15 cellular contexts compared by ENCODE assay signal in the genomic region with DNA sequence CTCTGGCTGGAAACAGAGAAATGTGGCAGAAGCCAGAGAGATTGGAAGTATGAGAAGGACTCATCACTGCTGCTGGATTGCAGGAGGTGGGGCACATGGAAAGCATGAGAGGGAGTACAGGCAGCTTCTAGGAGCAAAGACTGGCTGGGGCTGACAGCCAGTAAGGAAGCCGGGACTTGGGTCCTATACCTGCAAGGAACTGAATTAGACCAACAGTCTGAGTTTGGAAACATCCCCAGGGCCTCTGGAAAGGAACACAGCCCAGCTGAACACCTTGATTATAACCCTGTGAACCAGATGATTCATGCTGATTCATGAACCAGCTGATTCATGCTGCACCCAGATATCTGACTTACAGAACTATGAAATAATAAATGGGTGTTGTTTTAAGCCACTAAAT.
DNase-seq lines count a peak whose midpoint lies in the region; ATAC-seq, FAIRE-seq and TF ChIP-seq lines count a peak whose summit lies in the region.
"Had no signal": no experiment of that assay in that cellular context is flagged by ENCODE, and none has a peak within 500 bp of the region (broad histone marks: within the 10 kb centered on the region; RNA-seq: fewer than 3 reads in every experiment).

No MANE protein-coding gene starts in this region.

- H4K8ac ChIP-seq in H1 (ENCODE audit: extremely low read depth, insufficient read depth, low read length) = no peak overlapping the region
- no peak overlapping the region for H4K8ac ChIP-seq in mesenchymal stem cell (ENCODE audit: low read length)

- TF ChIP-seq RAD21 in H1 (IDR thresholded peaks at IDR 0.05 in 1 of 2, conservative IDR thresholded peaks at IDR 0.05 in 1 of 2; ENCODE audit: low read depth in 2 of 2, low read length in 2 of 2) = no peak

- H2BK15ac ChIP-seq in H1 (ENCODE audit: low read length) = no peak overlapping the region
- no peak overlapping the region for H2BK15ac ChIP-seq in mesenchymal stem cell (ENCODE audit: low read depth, poor library complexity, severe bottlenecking)

- peak; percentile 30 for DNase-seq in H54 (ENCODE audit: insufficient read length, low spot score)
- peak; percentile 79 for DNase-seq in PC-3
- no peak for DNase-seq in H1 (ENCODE audit: low read depth in 1 of 2, low spot score in 2 of 2)
- DNase-seq in mesenchymal stem cell = peak; percentile 20
- DNase-seq in stimulated activated CD4-positive, alpha-beta T cell treated with anti-CD3 and anti-CD28 coated beads, Interleukin-15, amount 100 ng/mL, for 24 hours = no peak
- no peak for DNase-seq in NCI-H2196 (lab: John Stamatoyannopoulos, UW; ENCODE audit: unreplicated experiment)
- no peak for DNase-seq in NAMALWA (ENCODE audit: low spot score)
- DNase-seq: left cardiac atrium, MV-4-11, naive B cell, NCI-H510A treated with DMSO at 0.1 percent for 48 hours, T-helper 9 cell had no signal

- FAIRE-seq in H54 (lab: Jason Lieb, UNC) (peak; percentile 99), H1 (lab: Jason Lieb, UNC) (no peak)

- H3K18ac ChIP-seq in H1 (ENCODE audit: extremely low read depth, low read length) = no peak overlapping the region
- no peak overlapping the region for H3K18ac ChIP-seq in mesenchymal stem cell (ENCODE audit: low read depth in 1 of 2, low read length in 2 of 2)

- H3K9ac ChIP-seq in PC-3 (ENCODE audit: low read length) (no peak overlapping the region), H1 (replicated peaks in 1 of 4; ENCODE audit: extremely low read depth in 1 of 4, low read depth in 3 of 4, low read length in 3 of 4) (no peak overlapping the region), mesenchymal stem cell (ENCODE audit: low read length) (no peak overlapping the region)

- TF ChIP-seq POLR2A in H54 (IDR thresholded peaks at IDR 0.05; ENCODE audit: low read depth, low read length) (no peak), H1 (IDR thresholded peaks at IDR 0.05; ENCODE audit: control extremely low read depth in 1 of 2, low read depth in 2 of 2, low read length in 2 of 2) (no peak)

- H2AFZ ChIP-seq in PC-3 (ENCODE audit: low read length) (no peak overlapping the region), H1 (ENCODE audit: low read length) (peak overlapping the region; percentile 18; the same call in 1 of the 2 replicates), mesenchymal stem cell (ENCODE audit: low read depth, low read length) (no peak overlapping the region)

- H4K5ac ChIP-seq in H1 (ENCODE audit: insufficient read length, low read depth, low read length) = no peak overlapping the region

- no peak overlapping the region for H4K91ac ChIP-seq in H1 (replicated peaks; ENCODE audit: insufficient read length, low read length)
- H4K91ac ChIP-seq in mesenchymal stem cell (ENCODE audit: low read length) = no peak overlapping the region

- H3K4me1 ChIP-seq in PC-3 (ENCODE audit: insufficient read depth, low read length) = peaks cover 4% of the 10 kb centered on the region
- H3K4me1 ChIP-seq in H1 (replicated peaks in 1 of 4; ENCODE audit: control insufficient read depth in 3 of 4, insufficient read depth in 4 of 4, low read length in 3 of 4) = no peaks in the 10 kb centered on the region
- peaks cover 2% of the 10 kb centered on the region for H3K4me1 ChIP-seq in mesenchymal stem cell (ENCODE audit: control insufficient read depth, insufficient read depth, low read depth, low read length)
- H3K4me1 ChIP-seq: HAP-1 had no signal

- peak; percentile 95 for ATAC-seq in PC-3
- ATAC-seq: sciatic nerve had no signal

- no TSS peak for BruUV-seq in PC-3 (replicated peaks; lab: Mats Ljungman, UMichigan)

- H2AK5ac ChIP-seq in H1 (ENCODE audit: low read depth, low read length) (no peak overlapping the region), mesenchymal stem cell (ENCODE audit: low read length, severe bottlenecking) (no peak overlapping the region)

- H3K9me2 ChIP-seq in PC-3 (replicated peaks; ENCODE audit: low read length) = no peaks in the 10 kb centered on the region

- intact Hi-C loops in PC-3 (cut with micrococcal nuclease) = loop anchor here (10.0 kb wide), 1 partner anchor 407 kb away; no protein-coding TSS in a partner anchor

- H3K4me2 ChIP-seq in PC-3 (ENCODE audit: low read length) = no peak overlapping the region
- H3K4me2 ChIP-seq in H1 (ENCODE audit: insufficient read depth in 1 of 2, low read depth in 2 of 2, low read length in 2 of 2) = no peak overlapping the region
- no peak overlapping the region for H3K4me2 ChIP-seq in mesenchymal stem cell (ENCODE audit: low read length, poor library complexity, severe bottlenecking)

- H3K27me3 ChIP-seq in PC-3 (ENCODE audit: low read length) = no peaks in the 10 kb centered on the region
- H3K27me3 ChIP-seq in H1 (replicated peaks in 1 of 4; ENCODE audit: control insufficient read depth in 3 of 4, extremely low read depth in 1 of 4, insufficient read depth in 3 of 4, low read length in 3 of 4) = no peaks in the 10 kb centered on the region
- H3K27me3 ChIP-seq in mesenchymal stem cell (ENCODE audit: control insufficient read depth in 1 of 2, insufficient read depth in 1 of 2, low read length in 2 of 2) = no peaks in the 10 kb centered on the region

- H3F3A ChIP-seq in PC-3 (ENCODE audit: low read length, unreplicated experiment) = no peaks in the 10 kb centered on the region

- H2BK12ac ChIP-seq in H1 (ENCODE audit: low read depth, low read length) (no peak overlapping the region), mesenchymal stem cell (ENCODE audit: low read length in 2 of 2) (no peak overlapping the region)

- H3K4me3 ChIP-seq in PC-3 (ENCODE audit: low read length) (no peak overlapping the region), H1 (ENCODE audit: extremely low read depth in 1 of 4, insufficient read depth in 2 of 4, low read depth in 3 of 4, low read length in 4 of 4) (no peak overlapping the region), mesenchymal stem cell (ENCODE audit: insufficient read depth in 1 of 2, low read depth in 1 of 2, low read length in 2 of 2) (no peak overlapping the region)
- H3K4me3 ChIP-seq: coronary artery, HAP-1 had no signal

- TF ChIP-seq CTCF in PC-3 (conservative IDR thresholded peaks at IDR 0.05; ENCODE audit: low read depth, low read length) (no peak), H1 (IDR thresholded peaks at IDR 0.05; ENCODE audit: control extremely low read depth in 1 of 3, insufficient read depth in 1 of 3, low read depth in 1 of 3, low read length in 3 of 3) (no peak)

- no peaks in the 10 kb centered on the region for H3K23me2 ChIP-seq in H1 (ENCODE audit: low read depth, low read length)

- H2BK5ac ChIP-seq in H1 (ENCODE audit: low read depth, low read length) (no peak overlapping the region), mesenchymal stem cell (ENCODE audit: low read depth, low read length, poor library complexity, severe bottlenecking) (no peak overlapping the region)

- H3K4ac ChIP-seq in H1 (replicated peaks; ENCODE audit: insufficient read length, low read depth, low read length) = no peak overlapping the region
- no peak overlapping the region for H3K4ac ChIP-seq in mesenchymal stem cell (ENCODE audit: low read depth in 1 of 2, low read length in 2 of 2)

- H2BK20ac ChIP-seq in H1 (ENCODE audit: low read length) = no peak overlapping the region

- no peaks in the 10 kb centered on the region for H3K79me1 ChIP-seq in H1 (ENCODE audit: low read depth, low read length)
- no peaks in the 10 kb centered on the region for H3K79me1 ChIP-seq in mesenchymal stem cell (replicated peaks; ENCODE audit: low read length, poor library complexity, severe bottlenecking)

- POLR2A ChIA-PET in PC-3 (lab: Charles Lee; ENCODE audit: unreplicated experiment) = no interaction called here
- POLR2A ChIA-PET in H1 (lab: Charles Lee; ENCODE audit: partially characterized antibody) = interaction anchor here (0.9 kb wide), 1 partner anchor 10 kb away, joined by 3 read pairs; no protein-coding TSS in a partner anchor

- H3K36me3 ChIP-seq in PC-3 (ENCODE audit: low read depth, low read length) (no peaks in the 10 kb centered on the region), H1 (ENCODE audit: control insufficient read depth in 2 of 4, insufficient read depth in 4 of 4, low read length in 3 of 4) (no peaks in the 10 kb centered on the region), mesenchymal stem cell (ENCODE audit: control insufficient read depth in 1 of 2, insufficient read depth in 2 of 2, low read depth in 1 of 2, low read length in 2 of 2) (peaks cover 0 to 4% of the 10 kb centered on the region in 2 experiments)
- H3K36me3 ChIP-seq: HAP-1 had no signal

- H3K23ac ChIP-seq in H1 (ENCODE audit: insufficient read length) = no peak overlapping the region
- H3K23ac ChIP-seq in mesenchymal stem cell (ENCODE audit: low read length in 2 of 2) = no peak overlapping the region

- CTCF ChIA-PET in PC-3 (lab: Charles Lee) (interaction anchor here (0.6 kb wide), 1 partner anchor 12 kb away, joined by 4 read pairs; no protein-coding TSS in a partner anchor), H1 (lab: Charles Lee; ENCODE audit: partially characterized antibody) (interaction anchor here (0.6 to 0.8 kb wide), 2 partner anchors 14 to 687 kb away, joined by 3 read pairs; no protein-coding TSS in a partner anchor)

- H3K9me3 ChIP-seq in PC-3 (ENCODE audit: low read length) = no peaks in the 10 kb centered on the region
- H3K9me3 ChIP-seq in H1 (ENCODE audit: insufficient read depth in 2 of 2, low read depth in 1 of 2, low read length in 1 of 2) = no peaks in the 10 kb centered on the region
- no peaks in the 10 kb centered on the region for H3K9me3 ChIP-seq in mesenchymal stem cell (ENCODE audit: control insufficient read depth, low read length)
- H3K9me3 ChIP-seq: HAP-1 had no signal

- no peaks in the 10 kb centered on the region for H4K20me1 ChIP-seq in PC-3 (ENCODE audit: low read length)
- H4K20me1 ChIP-seq in H1 (replicated peaks in 1 of 2; ENCODE audit: control insufficient read depth in 1 of 2, insufficient read depth in 2 of 2, low read length in 2 of 2) = peaks cover 0 to 1% of the 10 kb centered on the region in 2 experiments

- H3K14ac ChIP-seq in H1 (ENCODE audit: insufficient read length) = no peak overlapping the region
- H3K14ac ChIP-seq in mesenchymal stem cell (ENCODE audit: low read length in 2 of 2) = no peak overlapping the region

- H3K79me2 ChIP-seq in PC-3 (ENCODE audit: low read length) = no peaks in the 10 kb centered on the region
- H3K79me2 ChIP-seq in H1 (ENCODE audit: control insufficient read depth in 1 of 2, insufficient read depth in 2 of 2, low read length in 2 of 2) = no peaks in the 10 kb centered on the region

- H3K56ac ChIP-seq in H1 (replicated peaks; ENCODE audit: insufficient read length, low read depth, low read length) = no peak overlapping the region

- TF ChIP-seq EP300 in H1 (IDR thresholded peaks at IDR 0.05; ENCODE audit: borderline replicate concordance in 1 of 2, low read depth in 2 of 2, low read length in 2 of 2) = no peak

- H2BK120ac ChIP-seq in H1 (replicated peaks; ENCODE audit: low read depth, low read length) (no peak overlapping the region), mesenchymal stem cell (ENCODE audit: low read depth, low read length) (no peak overlapping the region)

- no peak overlapping the region for H3K27ac ChIP-seq in PC-3 (ENCODE audit: low read length)
- H3K27ac ChIP-seq in H1 (ENCODE audit: low read depth, low read length) = no peak overlapping the region
- H3K27ac ChIP-seq in mesenchymal stem cell (ENCODE audit: low read length, poor library complexity, severe bottlenecking) = peak overlapping the region; percentile 17
- H3K27ac ChIP-seq: coronary artery had no signal

- 71% methylated on average over 1 of the region's 1 CpG; no CpG with 5 or more reads in 1 of the 2 experiments for WGBS in H1 (ENCODE audit: extremely low coverage in 1 of 2, insufficient coverage in 1 of 2, insufficient read length in 1 of 2, insufficient replicate concordance in 2 of 2, low coverage in 1 of 2, low lambda C conversion rate in 2 of 2, missing lambda C conversion rate in 1 of 2), 2 experiments
- WGBS in mesenchymal stem cell = 94% methylated on average over 1 of the region's 1 CpG

Comparison
In these comparisons a context has a peak if more than half of its experiments do, and no peak if none do; other contexts are left out.
1. DNase-seq: peak in H54 (single experiment), PC-3 (single experiment) and mesenchymal stem cell (single experiment); none in H1 (0 of 2), stimulated activated CD4-positive, alpha-beta T cell treated with anti-CD3 and anti-CD28 coated beads, Interleukin-15, amount 100 ng/mL, for 24 hours (single experiment), NCI-H2196 (single experiment) and NAMALWA (single experiment).